8 cellular contexts compared by ENCODE assay signal in the genomic region with DNA sequence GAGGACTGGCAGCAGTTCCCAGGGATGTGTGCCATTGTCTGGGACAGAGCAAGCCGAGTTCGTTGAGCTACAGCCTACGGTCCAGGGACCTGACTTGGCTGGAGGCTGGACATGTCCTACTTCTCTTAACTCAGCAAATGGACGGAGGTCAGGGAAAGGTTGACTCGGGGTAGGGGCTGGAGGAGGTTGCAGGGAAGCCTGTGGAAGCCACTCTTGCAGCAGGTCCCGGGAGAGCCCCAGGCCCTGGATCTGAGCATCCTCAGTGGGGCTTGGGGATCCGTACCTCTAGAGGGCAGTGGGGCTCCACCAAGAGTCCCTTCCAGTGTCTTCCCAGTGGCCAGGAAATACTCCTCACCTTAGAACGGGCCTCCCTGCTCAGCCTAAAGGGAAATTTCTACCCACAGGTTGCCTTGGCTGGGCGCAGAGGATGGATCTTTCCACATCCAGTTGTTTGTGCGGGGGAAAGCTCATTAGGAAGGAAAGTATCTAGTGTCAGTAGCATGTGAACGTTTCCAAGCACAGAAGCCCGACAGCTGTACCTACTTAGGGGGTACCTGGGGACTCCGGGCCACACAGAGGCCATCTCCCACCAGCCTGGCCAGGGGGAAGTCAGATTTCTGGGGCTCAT.
DNase-seq lines count a peak whose midpoint lies in the region; ATAC-seq, FAIRE-seq and TF ChIP-seq lines count a peak whose summit lies in the region.

No MANE protein-coding gene starts in this region.

- H3K36me3 ChIP-seq in parathyroid adenoma (ENCODE audit: control insufficient read depth, insufficient read depth, low read length), result no peaks in the 10 kb centered on the region
- no peaks in the 10 kb centered on the region for H3K36me3 ChIP-seq in transverse colon

- H3K4me1 ChIP-seq in parathyroid adenoma (no peaks in the 10 kb centered on the region), transverse colon (no peaks in the 10 kb centered on the region)

- TF ChIP-seq POLR2A in transverse colon (IDR thresholded peaks at IDR 0.05), result no peak

- no peak for FAIRE-seq in frontal cortex (lab: Jason Lieb, UNC)

- no peak overlapping the region for H3K4me2 ChIP-seq in parathyroid adenoma (ENCODE audit: low read length)

- no peak overlapping the region for H3K4me3 ChIP-seq in parathyroid adenoma (ENCODE audit: low read depth, low read length)
- H3K4me3 ChIP-seq in transverse colon, result no peak overlapping the region

- H3K9ac ChIP-seq in parathyroid adenoma, result no peak overlapping the region

- WGBS in transverse colon (ENCODE audit: low coverage in 1 of 2), 2 donors, result 49% methylated on average over 12 of the region's 13 CpGs; no CpG with 5 or more reads in 1 of the 2 donors

- H3K27ac ChIP-seq in parathyroid adenoma, result no peak overlapping the region
- H3K27ac ChIP-seq in transverse colon, result no peak overlapping the region

- TF ChIP-seq CTCF in parathyroid adenoma (IDR thresholded peaks at IDR 0.05), result peak; percentile 80
- TF ChIP-seq CTCF in transverse colon (IDR thresholded peaks at IDR 0.05), result peak; percentile 66 to 72 (median 70)

- TF ChIP-seq EP300 in transverse colon (IDR thresholded peaks at IDR 0.05; ENCODE audit: low read depth), result no peak

- intact Hi-C loops in transverse colon (cut with DNase I; ENCODE audit: low total_unique reads), result loop anchor here (5.0 kb wide), 1 partner anchor 220 kb away; no protein-coding TSS in a partner anchor

- DNase-seq in Daoy (ENCODE audit: low read depth), result peak; percentile 81
- DNase-seq in HPDE6-E6E7 (ENCODE audit: extremely low spot score), result peak; percentile 99
- peak; percentile 80 for DNase-seq in RPMI7951 (ENCODE audit: low read depth)
- peak; percentile 84 for DNase-seq in activated effector memory CD4-positive, alpha-beta T cell treated with anti-CD3 and anti-CD28 coated beads, Interleukin-2, amount 50 U/mL, for 16 hours
- peak; percentile 50 to 82 for DNase-seq in frontal cortex (ENCODE audit: low spot score in 2 of 2)
- peak; percentile 60 for DNase-seq in transverse colon

- no peak for ATAC-seq in GM21529 (IDR thresholded peaks at IDR 0.05; ENCODE audit: unreplicated experiment)

- no peaks in the 10 kb centered on the region for H3K9me3 ChIP-seq in parathyroid adenoma (ENCODE audit: control insufficient read depth, low read length)
- H3K9me3 ChIP-seq in transverse colon, result no peaks in the 10 kb centered on the region

- H2AFZ ChIP-seq in parathyroid adenoma, result no peak overlapping the region

- in situ Hi-C loops in transverse colon (cut with MboI; ENCODE audit: low pct_ligation_motif_present in 1 of 4, low pct_unique_long_range_greater_than_20kb in 1 of 4, low sequenced_read_pairs in 3 of 4), result loop anchor here in 3 of 4 donors (5.0 to 10.0 kb wide), 2 partner anchors 220 to 223 kb away; no protein-coding TSS in a partner anchor

- H3K79me2 ChIP-seq in parathyroid adenoma, result no peaks in the 10 kb centered on the region

- H3K27me3 ChIP-seq in parathyroid adenoma (ENCODE audit: control insufficient read depth, insufficient read depth, low read length) (no peaks in the 10 kb centered on the region), transverse colon (no peaks in the 10 kb centered on the region)
